36 cellular contexts compared by ENCODE assay signal in the genomic region with DNA sequence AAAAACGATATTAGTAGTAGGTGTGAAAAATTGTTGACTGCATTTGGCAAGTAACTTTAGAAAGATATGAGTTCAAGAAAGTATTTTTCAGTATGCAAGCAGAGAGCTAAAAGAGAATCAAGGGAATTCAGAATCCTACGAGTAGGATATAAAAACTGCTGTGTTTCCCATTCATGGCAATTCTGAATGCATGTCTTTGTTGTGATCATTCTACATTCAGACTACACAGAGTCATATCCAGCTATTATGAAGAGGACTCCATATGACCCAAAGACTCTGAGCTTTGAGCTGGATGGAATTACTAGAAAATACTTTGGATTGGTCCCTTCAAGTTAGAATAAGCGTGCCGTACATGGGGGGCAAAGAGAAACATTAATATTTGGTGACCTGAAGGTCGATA. TPM values are rescaled to one million over a fixed set of nuclear protein-coding genes. Genes with fewer than 3 reads are reported as not detected.
"Had no signal": no experiment of that assay in that cellular context is flagged by ENCODE, and none has a peak within 500 bp of the region (broad histone marks: within the 10 kb centered on the region; RNA-seq: fewer than 3 reads in every experiment).

No MANE protein-coding gene starts in this region.

- H3K4me2 ChIP-seq: smooth muscle cell had no signal

- H3K4me1 Mint-ChIP-seq: immature natural killer cell; memory B cell; nephron; stimulated activated memory B cell treated with anti-CD40 and anti-IgM and Interleukin-4, amounts not matched to agents 10 μg/mL and 1 μg/mL and 100 μg/mL, for 72 hours; stimulated activated naive CD8-positive, alpha-beta T cell treated with anti-CD3 and anti-CD28 coated beads, Interleukin-15, amount 100 ng/mL, for 72 hours had no signal

- H3K27ac Mint-ChIP-seq: immature natural killer cell; memory B cell; nephron; stimulated activated memory B cell treated with anti-CD40 and anti-IgM and Interleukin-4, amounts not matched to agents 10 μg/mL and 1 μg/mL and 100 μg/mL, for 72 hours; stimulated activated naive CD8-positive, alpha-beta T cell treated with anti-CD3 and anti-CD28 coated beads, Interleukin-15, amount 100 ng/mL, for 72 hours had no signal

- FAIRE-seq: pancreas had no signal

- H3K4me3 ChIP-seq: left ventricle myocardium inferior, lung, pancreas, psoas muscle, right atrium auricular region, right lobe of liver, smooth muscle cell, testis, thyroid gland, transverse colon, upper lobe of left lung, vagina had no signal

- H3K36me3 ChIP-seq: left ventricle myocardium inferior, pancreas, right atrium auricular region, right lobe of liver, thyroid gland, transverse colon, upper lobe of left lung, vagina had no signal

- ATAC-seq: naive thymus-derived CD8-positive, alpha-beta T cell; pancreas; psoas muscle; right lobe of liver; stimulated activated memory B cell treated with anti-CD40 and anti-IgM and Interleukin-4, amounts not matched to agents 10 μg/mL and 1 μg/mL and 100 μg/mL, for 72 hours; stimulated activated naive CD8-positive, alpha-beta T cell treated with anti-CD3 and anti-CD28 coated beads, Interleukin-15, amount 100 ng/mL, for 72 hours had no signal

- H3K9me3 Mint-ChIP-seq: memory B cell; nephron; stimulated activated memory B cell treated with anti-CD40 and anti-IgM and Interleukin-4, amounts not matched to agents 10 μg/mL and 1 μg/mL and 100 μg/mL, for 72 hours; stimulated activated naive CD8-positive, alpha-beta T cell treated with anti-CD3 and anti-CD28 coated beads, Interleukin-15, amount 100 ng/mL, for 72 hours had no signal

- H3K27ac ChIP-seq: left ventricle myocardium inferior, pancreas, psoas muscle, right atrium auricular region, right lobe of liver, testis, thyroid gland, transverse colon, upper lobe of left lung, vagina had no signal

- H3K4me1 ChIP-seq: left ventricle myocardium inferior, pancreas, psoas muscle, right atrium auricular region, right lobe of liver, testis, thyroid gland, transverse colon, upper lobe of left lung, vagina had no signal

- H3K4me3 Mint-ChIP-seq: immature natural killer cell; memory B cell; naive thymus-derived CD8-positive, alpha-beta T cell; nephron; neural crest cell; stimulated activated memory B cell treated with anti-CD40 and anti-IgM and Interleukin-4, amounts not matched to agents 10 μg/mL and 1 μg/mL and 100 μg/mL, for 72 hours; stimulated activated naive CD8-positive, alpha-beta T cell treated with anti-CD3 and anti-CD28 coated beads, Interleukin-15, amount 100 ng/mL, for 72 hours had no signal

- H3K27me3 ChIP-seq: pancreas, right atrium auricular region, right lobe of liver, testis, thyroid gland, upper lobe of left lung, vagina had no signal

- H3K27me3 Mint-ChIP-seq: stimulated activated naive CD8-positive, alpha-beta T cell treated with anti-CD3 and anti-CD28 coated beads, Interleukin-15, amount 100 ng/mL, for 72 hours had no signal

- H3K9me3 ChIP-seq: left ventricle myocardium inferior, pancreas, psoas muscle, right atrium auricular region, right lobe of liver, testis, thyroid gland, transverse colon, upper lobe of left lung, vagina had no signal

- DNase-seq: hypothalamus; immature natural killer cell; islet precursor cell; left ventricle myocardium inferior; naive thymus-derived CD8-positive, alpha-beta T cell; nucleus accumbens; pancreas; psoas muscle; right lobe of liver; stimulated activated CD4-positive, alpha-beta T cell treated with anti-CD3 and anti-CD28 coated beads, Interleukin-1b, Interleukin-23, amount 100 ng/mL, for 48 hours; stimulated activated CD4-positive, alpha-beta T cell treated with anti-CD3 and anti-CD28 coated beads, Interleukin-2, amount 100 ng/mL, for 48 hours; stimulated activated CD4-positive, alpha-beta T cell treated with anti-CD3 and anti-CD28 coated beads, Interleukin-4, amount 100 ng/mL, for 4 hours; stimulated activated CD8-positive, alpha-beta memory T cell treated with anti-CD3 and anti-CD28 coated beads, Interleukin-4, amount 100 ng/mL, for 48 hours; stimulated activated naive CD4-positive, alpha-beta T cell treated with Interleukin-2 at 50 U/mL for 16 hours; stimulated activated naive CD8-positive, alpha-beta T cell treated with anti-CD3 and anti-CD28 coated beads, Interleukin-15, amount 100 ng/mL, for 72 hours; testis; thyroid gland; transverse colon; upper lobe of left lung had no signal

- H3K36me3 Mint-ChIP-seq: immature natural killer cell; memory B cell; naive thymus-derived CD8-positive, alpha-beta T cell; stimulated activated memory B cell treated with anti-CD40 and anti-IgM and Interleukin-4, amounts not matched to agents 10 μg/mL and 1 μg/mL and 100 μg/mL, for 72 hours had no signal

RNA-seq across cellular contexts. Expression of gene IFNE, which starts 12.0 kb away (rescaled TPM):
- total RNA-seq: left ventricle myocardium inferior, lower leg skin, lung, mesenteric fat pad, pancreas, posterior vena cava, psoas muscle, right atrium auricular region, right lobe of liver, skeletal muscle tissue, transverse colon, upper lobe of left lung had no signal
- polyA plus RNA-seq: immature natural killer cell; naive thymus-derived CD8-positive, alpha-beta T cell; psoas muscle; smooth muscle cell had no signal

RNA-seq across cellular contexts. Expression of gene IFNA1, which starts 29.9 kb away (rescaled TPM):
- total RNA-seq: kidney epithelial cell; left ventricle myocardium inferior; lower leg skin; lung; mesenteric fat pad; mucosa of gallbladder; naive thymus-derived CD8-positive, alpha-beta T cell; neural crest cell; osteoblast; pancreas; posterior vena cava; psoas muscle; renal cortical epithelial cell; right atrium auricular region; right lobe of liver; skeletal muscle tissue; smooth muscle cell; testis; thyroid gland; transverse colon; urinary bladder; vagina had no signal
- polyA plus RNA-seq: immature natural killer cell; naive thymus-derived CD8-positive, alpha-beta T cell; pancreas; psoas muscle; smooth muscle cell; urinary bladder had no signal
